ENCODE assay signal across 9 cellular contexts in the genomic region with DNA sequence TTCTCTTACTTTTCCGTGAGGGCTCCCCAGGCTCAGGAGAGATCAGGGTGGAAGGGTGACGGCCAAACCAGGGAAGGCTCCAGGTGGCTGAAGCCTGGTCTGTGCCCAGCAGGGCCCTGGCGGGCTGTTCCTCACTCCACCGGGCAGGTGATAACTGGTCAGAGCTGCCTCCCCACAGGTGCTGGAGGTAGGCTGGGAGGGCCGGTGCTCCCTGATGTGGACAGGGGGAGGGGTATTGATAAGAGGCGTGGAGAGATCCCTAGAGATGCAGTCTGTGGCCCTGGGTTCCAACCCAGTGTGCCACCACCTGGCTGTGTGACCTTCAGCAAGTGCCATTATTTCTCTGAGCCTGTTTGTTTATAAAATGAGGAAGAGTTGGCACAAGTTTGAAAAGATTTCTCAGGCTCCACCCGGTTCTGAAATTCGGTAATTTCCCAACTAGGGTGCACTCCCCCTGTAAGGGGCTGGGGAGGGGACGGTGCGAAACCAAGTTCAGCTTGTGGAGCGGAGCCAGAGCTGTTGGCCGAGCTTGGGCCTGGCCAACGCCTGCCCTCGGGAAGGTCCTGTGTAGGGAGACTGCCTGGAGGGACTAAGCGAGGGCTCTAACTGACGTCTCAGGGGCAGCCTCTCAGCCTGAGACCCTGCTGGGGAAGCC. TPM values are rescaled to one million over a fixed set of nuclear protein-coding genes. Genes with fewer than 3 reads are reported as not detected.
DNase-seq lines count a peak whose midpoint lies in the region; ATAC-seq and FAIRE-seq lines count a peak whose summit lies in the region.
"Had no signal": no experiment of that assay in that cellular context is flagged by ENCODE, and none has a peak within 500 bp of the region (broad histone marks: within the 10 kb centered on the region; RNA-seq: fewer than 3 reads in every experiment).

No MANE protein-coding gene starts in this region.

- H3K27ac Mint-ChIP-seq in activated naive CD4-positive, alpha-beta T cell treated with anti-CD3 and anti-CD28 coated beads, Interleukin-2, amount 50 U/mL, for 72 hours, result peak overlapping the region; percentile 94 to 98

- ATAC-seq in HG03354 (IDR thresholded peaks at IDR 0.05; ENCODE audit: poor library complexity, severe bottlenecking, unreplicated experiment) (peak; percentile 0), HG02610 (IDR thresholded peaks at IDR 0.05; ENCODE audit: unreplicated experiment) (no peak)
- no peak for ATAC-seq in activated naive CD4-positive, alpha-beta T cell treated with anti-CD3 and anti-CD28 coated beads, Interleukin-2, amount 50 U/mL, for 72 hours

- H3K4me1 ChIP-seq in iPS DF 6.9 (ENCODE audit: control insufficient read depth, insufficient read depth, low read length), result no peaks in the 10 kb centered on the region
- H3K4me1 ChIP-seq in small intestine (ENCODE audit: control insufficient read depth in 2 of 2, insufficient read depth in 1 of 2, low read depth in 1 of 2, low read length in 1 of 2), result peaks cover 8 to 9% of the 10 kb centered on the region in 2 donors

- peaks cover 6% of the 10 kb centered on the region; the same call in 1 of the 2 replicates for H3K36me3 ChIP-seq in iPS DF 6.9 (ENCODE audit: control insufficient read depth, insufficient read depth, low read length)
- H3K36me3 ChIP-seq in small intestine (ENCODE audit: control insufficient read depth in 2 of 2, insufficient read depth in 2 of 2, low read length in 2 of 2), result no peaks in the 10 kb centered on the region

- H3K27me3 ChIP-seq in iPS DF 6.9 (ENCODE audit: control insufficient read depth, insufficient read depth, low read length) (peaks cover 19% of the 10 kb centered on the region; the same call in 1 of the 2 replicates), small intestine (ENCODE audit: control insufficient read depth in 2 of 2, insufficient read depth in 2 of 2, low read length in 2 of 2) (no peaks in the 10 kb centered on the region)

- no peaks in the 10 kb centered on the region for H3K9me3 Mint-ChIP-seq in activated naive CD4-positive, alpha-beta T cell treated with anti-CD3 and anti-CD28 coated beads, Interleukin-2, amount 50 U/mL, for 72 hours

- peaks cover 6 to 23% of the 10 kb centered on the region in 2 donors for H3K36me3 Mint-ChIP-seq in activated naive CD4-positive, alpha-beta T cell treated with anti-CD3 and anti-CD28 coated beads, Interleukin-2, amount 50 U/mL, for 72 hours

- WGBS in iPS DF 6.9 (ENCODE audit: insufficient coverage, insufficient read length), result no CpG with 5 or more reads among the region's 16 CpGs
- 15 to 26% (median 25%) methylated on average over 16 of the region's 16 CpGs for WGBS in small intestine, 3 donors

- H3K27ac ChIP-seq in iPS DF 6.9 (ENCODE audit: low read length) (no peak overlapping the region), small intestine (ENCODE audit: low read depth in 1 of 2, low read length in 1 of 2) (peak overlapping the region; percentile 70 to 96)

- DNase-seq in CD1c-positive myeloid dendritic cell (ENCODE audit: extremely low spot score) (peak; percentile 74), iPS DF 6.9 (ENCODE audit: low read depth, low spot score) (no peak), small intestine (peak; percentile 33), COLO829 (ENCODE audit: low spot score) (no peak), retina (no peak)
- no peak for DNase-seq in activated naive CD4-positive, alpha-beta T cell treated with anti-CD3 and anti-CD28 coated beads, Interleukin-2, amount 50 U/mL, for 72 hours (ENCODE audit: low spot score in 2 of 2)

- H3K4me3 ChIP-seq in iPS DF 6.9 (ENCODE audit: low read length) (peak overlapping the region; percentile 28; the same call in 1 of the 2 replicates), small intestine (ENCODE audit: low read depth in 1 of 2, low read length in 2 of 2) (peak overlapping the region; percentile 40 to 59)

- no peak for FAIRE-seq in small intestine (lab: Jason Lieb, UNC)

- no peaks in the 10 kb centered on the region for H3K9me3 ChIP-seq in iPS DF 6.9 (ENCODE audit: control insufficient read depth, insufficient read depth, low read length)
- H3K9me3 ChIP-seq in small intestine (ENCODE audit: control insufficient read depth, low read depth), result no peaks in the 10 kb centered on the region

RNA-seq across cellular contexts. Expression of a gene that starts 1.0 kb away (rescaled TPM):
- total RNA-seq in activated naive CD4-positive, alpha-beta T cell treated with anti-CD3 and anti-CD28 coated beads, Interleukin-2, amount 50 U/mL, for 72 hours, result 10 to 100 TPM; 29.8 to 76.0 TPM
- 100 to 1,000 TPM in 1 of 3 donors, 10 to 100 TPM in 1, 1 to 10 TPM in 1; 6.7 to 100 (median 15.1) TPM for polyA plus RNA-seq in small intestine

RNA-seq across cellular contexts. Expression of a gene that starts 19.5 kb away (rescaled TPM):
- 10 to 100 TPM; 28.5 to 46.8 TPM for total RNA-seq in activated naive CD4-positive, alpha-beta T cell treated with anti-CD3 and anti-CD28 coated beads, Interleukin-2, amount 50 U/mL, for 72 hours
- 10 to 100 TPM; 49.2 to 65.1 (median 61.7) TPM for polyA plus RNA-seq in small intestine

RNA-seq across cellular contexts. Expression of a gene that starts 29.3 kb away (rescaled TPM):
- total RNA-seq in activated naive CD4-positive, alpha-beta T cell treated with anti-CD3 and anti-CD28 coated beads, Interleukin-2, amount 50 U/mL, for 72 hours, result not detected
- 1 to 10 TPM in 1 of 3 donors, under 1 TPM in 1, not detected in 1; 0.46 to 1.6 TPM for polyA plus RNA-seq in small intestine
- total RNA-seq: HT1080 had no signal

RNA-seq across cellular contexts. Expression of a gene that starts 43.5 kb away (rescaled TPM):
- 10 to 100 TPM in 1 of 2 donors, 1 to 10 TPM in 1; 9.9 to 32.9 TPM for total RNA-seq in activated naive CD4-positive, alpha-beta T cell treated with anti-CD3 and anti-CD28 coated beads, Interleukin-2, amount 50 U/mL, for 72 hours
- polyA plus RNA-seq in small intestine, result 10 to 100 TPM in 2 of 3 donors, 1 to 10 TPM in 1; 3.8 to 32.5 (median 13.2) TPM

Comparison
In these comparisons a context has a peak if more than half of its experiments do, and no peak if none do; other contexts are left out.
1. DNase-seq: peak in CD1c-positive myeloid dendritic cell (single experiment) and small intestine (single experiment); none in activated naive CD4-positive, alpha-beta T cell treated with anti-CD3 and anti-CD28 coated beads, Interleukin-2, amount 50 U/mL, for 72 hours (0 of 2), iPS DF 6.9 (single experiment), COLO829 (single experiment) and retina (single experiment).